Comparison of ENCODE assay signal across 28 cellular contexts in the genomic region with DNA sequence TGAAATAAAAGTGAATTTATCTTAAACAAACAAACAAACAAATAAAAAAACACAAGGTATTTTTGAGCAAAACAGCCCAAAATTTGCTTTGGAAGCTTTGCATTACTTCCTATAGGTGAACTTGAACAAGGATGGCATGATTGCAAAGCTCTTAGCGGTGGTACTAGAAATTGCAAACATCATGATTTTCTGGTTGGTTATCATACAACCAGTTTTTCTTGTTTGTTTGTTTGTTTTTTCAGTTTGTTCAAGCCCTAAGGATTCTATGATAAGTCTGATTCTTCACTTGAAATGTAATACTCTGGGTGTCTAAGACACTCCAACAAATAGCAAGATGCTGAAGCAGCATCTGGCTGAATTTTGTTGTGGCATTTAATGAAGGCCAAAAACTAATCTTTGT. TPM values are rescaled to one million over a fixed set of nuclear protein-coding genes. Genes with fewer than 3 reads are reported as not detected.
"Had no signal": no experiment of that assay in that cellular context is flagged by ENCODE, and none has a peak within 500 bp of the region (broad histone marks: within the 10 kb centered on the region; RNA-seq: fewer than 3 reads in every experiment).

No MANE protein-coding gene starts in this region.

- ATAC-seq: natural killer cell; psoas muscle; right lobe of liver; stimulated activated memory B cell treated with anti-CD40 and anti-IgM and Interleukin-4, amounts not matched to agents 10 μg/mL and 1 μg/mL and 100 μg/mL, for 72 hours; stimulated activated naive CD8-positive, alpha-beta T cell treated with anti-CD3 and anti-CD28 coated beads, Interleukin-15, amount 100 ng/mL, for 72 hours had no signal

- FAIRE-seq: islet of Langerhans, kidney had no signal

- H3K4me1 ChIP-seq: neural progenitor cell, psoas muscle, right lobe of liver, tibial nerve had no signal

- H3K9ac ChIP-seq: neural progenitor cell, parathyroid adenoma had no signal

- H3K36me3 ChIP-seq: left ventricle myocardium inferior, neural progenitor cell, neutrophil, right lobe of liver, tibial nerve, uterus had no signal

- H3K79me2 ChIP-seq: parathyroid adenoma had no signal

- H3K27ac ChIP-seq: left ventricle myocardium inferior, neural progenitor cell, neutrophil, parathyroid adenoma, psoas muscle, right lobe of liver, tibial nerve, uterus had no signal

- H3K4me2 ChIP-seq: neural progenitor cell, smooth muscle cell had no signal

- H3K9me3 ChIP-seq: left ventricle myocardium inferior, neutrophil, psoas muscle, right lobe of liver, tibial nerve, uterus had no signal

- H3K27me3 ChIP-seq: neural progenitor cell, neutrophil, right lobe of liver, tibial nerve, uterus had no signal

- H2AFZ ChIP-seq: neural progenitor cell, parathyroid adenoma had no signal

- DNase-seq: hypothalamus; immature natural killer cell; kidney; left ventricle myocardium inferior; mesendoderm; naive B cell; natural killer cell; nephron progenitor cell; occipital lobe; psoas muscle; right lobe of liver; stimulated activated CD4-positive, alpha-beta T cell treated with anti-CD3 and anti-CD28 coated beads, Interleukin-1b, Interleukin-23, amount 100 ng/mL, for 48 hours; stimulated activated CD4-positive, alpha-beta T cell treated with anti-CD3 and anti-CD28 coated beads, Interleukin-2, amount 100 ng/mL, for 48 hours; stimulated activated CD4-positive, alpha-beta T cell treated with anti-CD3 and anti-CD28 coated beads, Interleukin-4, amount 100 ng/mL, for 4 hours; stimulated activated CD8-positive, alpha-beta memory T cell treated with anti-CD3 and anti-CD28 coated beads, Interleukin-4, amount 100 ng/mL, for 48 hours; stimulated activated naive CD4-positive, alpha-beta T cell treated with Interleukin-2 at 50 U/mL for 16 hours; stimulated activated naive CD8-positive, alpha-beta T cell treated with anti-CD3 and anti-CD28 coated beads, Interleukin-15, amount 100 ng/mL, for 72 hours; substantia nigra; uterus had no signal

- H3K4me3 ChIP-seq: left ventricle myocardium inferior, lung, neural progenitor cell, psoas muscle, right lobe of liver, smooth muscle cell, tibial nerve, uterus had no signal

RNA-seq across cellular contexts. Expression of a gene that starts 15.9 kb away (rescaled TPM):
- total RNA-seq: mononuclear cell, natural killer cell had no signal
- polyA plus RNA-seq: immature natural killer cell, smooth muscle cell had no signal
